Comparison of ENCODE assay signal across 1 cellular context in the genomic region with DNA sequence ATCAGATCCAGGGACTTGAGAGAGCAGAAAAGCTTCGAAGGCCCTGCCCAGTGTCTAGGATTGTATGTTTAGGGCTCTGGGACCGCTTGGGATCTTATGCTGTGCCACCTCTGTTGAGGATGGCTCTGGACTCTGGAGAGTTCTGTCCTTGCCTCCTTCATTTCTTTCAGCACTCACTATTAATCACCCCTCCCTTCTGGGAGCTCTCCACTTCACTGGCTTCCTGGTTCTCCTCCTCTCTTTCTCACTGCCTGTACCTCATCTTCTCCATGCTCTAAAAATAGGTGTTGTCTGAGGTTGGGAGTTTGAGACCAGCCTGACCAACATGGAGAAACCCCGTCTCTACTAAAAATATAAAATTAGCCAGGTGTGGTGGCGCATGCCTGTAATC.
TF ChIP-seq lines count a peak whose summit lies in the region.

No MANE protein-coding gene starts in this region.

TF ChIP-seq in GM12878, 131 proteins besides CTCF, POLR2A, EP300 and RAD21:
- TF ChIP-seq ZNF207 (IDR thresholded peaks at IDR 0.05; ENCODE audit: borderline replicate concordance) (no peak), IKZF2 (IDR thresholded peaks at IDR 0.05) (0 out of 4 replicates have a peak, but pooled peaks of 1 of the 2 experiments have one; percentile 1)
